Comparison of ENCODE assay signal across 16 cellular contexts in genomic region chr11:63854696-63855095, GRCh38.
"Had no signal": no experiment of that assay in that cellular context is flagged by ENCODE, and none has a peak within 500 bp of the region (broad histone marks: within the 10 kb centered on the region; RNA-seq: fewer than 3 reads in every experiment).

No MANE protein-coding gene starts in this region.

- H3K27ac Mint-ChIP-seq: activated naive CD4-positive, alpha-beta T cell treated with anti-CD3 and anti-CD28 coated beads for 36 hours; activated T-helper 2 cell treated with anti-CD3 and anti-CD28 coated beads, Interferon-gamma antibody, Interleukin-2, Interleukin-4, amounts not matched to agents 10 μg/mL and 5 μg/mL and 100 μg/mL, durations not matched to agents 14 hours and 24 hours and 36 hours; stimulated activated naive CD8-positive, alpha-beta T cell treated with anti-CD3 and anti-CD28 coated beads, Interleukin-15, amount 100 ng/mL, for 72 hours had no signal

- H3K4me3 ChIP-seq: cardiac muscle cell, esophagus muscularis mucosa, neural progenitor cell, ovary, right lobe of liver, SJCRH30, thoracic aorta had no signal

- ATAC-seq: right lobe of liver; stimulated activated naive CD8-positive, alpha-beta T cell treated with anti-CD3 and anti-CD28 coated beads, Interleukin-15, amount 100 ng/mL, for 72 hours had no signal

- H3K4me1 ChIP-seq: SJCRH30 had no signal

- H2AFZ ChIP-seq: neural progenitor cell had no signal

- H3K4me2 ChIP-seq: neural progenitor cell had no signal

- DNase-seq: activated CD4-positive, alpha-beta T cell treated with anti-CD3 and anti-CD28 coated beads, Interleukin-2, amount 50 U/mL, for 48 hours; activated CD8-positive, alpha-beta memory T cell treated with anti-CD3 and anti-CD28 coated beads, Interleukin-2, amount 50 U/mL, for 48 hours; activated naive CD4-positive, alpha-beta T cell treated with anti-CD3 and anti-CD28 coated beads for 36 hours; foreskin melanocyte; ovary; SJCRH30; stimulated activated naive CD8-positive, alpha-beta T cell treated with anti-CD3 and anti-CD28 coated beads, Interleukin-15, amount 100 ng/mL, for 72 hours; SW 1271; T1000 had no signal

- H3K27me3 ChIP-seq: cardiac muscle cell, esophagus muscularis mucosa, neural progenitor cell, ovary, right lobe of liver, SJCRH30 had no signal

- H3K9me3 ChIP-seq: esophagus muscularis mucosa, ovary, right lobe of liver, SJCRH30, thoracic aorta had no signal

- H3K9ac ChIP-seq: neural progenitor cell had no signal

- H3K27ac ChIP-seq: cardiac muscle cell, esophagus muscularis mucosa, neural progenitor cell, ovary, right lobe of liver, SJCRH30, thoracic aorta, VCaP had no signal

- H3K4me3 Mint-ChIP-seq: activated naive CD4-positive, alpha-beta T cell treated with anti-CD3 and anti-CD28 coated beads for 36 hours; neural progenitor cell; stimulated activated naive CD8-positive, alpha-beta T cell treated with anti-CD3 and anti-CD28 coated beads, Interleukin-15, amount 100 ng/mL, for 72 hours had no signal

- H3K36me3 ChIP-seq: cardiac muscle cell, neural progenitor cell, ovary, right lobe of liver had no signal

- H3K27me3 Mint-ChIP-seq: stimulated activated naive CD8-positive, alpha-beta T cell treated with anti-CD3 and anti-CD28 coated beads, Interleukin-15, amount 100 ng/mL, for 72 hours had no signal

- H3K9me3 Mint-ChIP-seq: activated naive CD4-positive, alpha-beta T cell treated with anti-CD3 and anti-CD28 coated beads for 36 hours; activated T-helper 2 cell treated with anti-CD3 and anti-CD28 coated beads, Interferon-gamma antibody, Interleukin-2, Interleukin-4, amounts not matched to agents 10 μg/mL and 5 μg/mL and 100 μg/mL, durations not matched to agents 14 hours and 24 hours and 36 hours; neural progenitor cell; stimulated activated naive CD8-positive, alpha-beta T cell treated with anti-CD3 and anti-CD28 coated beads, Interleukin-15, amount 100 ng/mL, for 72 hours had no signal
